8 cellular contexts compared by ENCODE assay signal in the genomic region with DNA sequence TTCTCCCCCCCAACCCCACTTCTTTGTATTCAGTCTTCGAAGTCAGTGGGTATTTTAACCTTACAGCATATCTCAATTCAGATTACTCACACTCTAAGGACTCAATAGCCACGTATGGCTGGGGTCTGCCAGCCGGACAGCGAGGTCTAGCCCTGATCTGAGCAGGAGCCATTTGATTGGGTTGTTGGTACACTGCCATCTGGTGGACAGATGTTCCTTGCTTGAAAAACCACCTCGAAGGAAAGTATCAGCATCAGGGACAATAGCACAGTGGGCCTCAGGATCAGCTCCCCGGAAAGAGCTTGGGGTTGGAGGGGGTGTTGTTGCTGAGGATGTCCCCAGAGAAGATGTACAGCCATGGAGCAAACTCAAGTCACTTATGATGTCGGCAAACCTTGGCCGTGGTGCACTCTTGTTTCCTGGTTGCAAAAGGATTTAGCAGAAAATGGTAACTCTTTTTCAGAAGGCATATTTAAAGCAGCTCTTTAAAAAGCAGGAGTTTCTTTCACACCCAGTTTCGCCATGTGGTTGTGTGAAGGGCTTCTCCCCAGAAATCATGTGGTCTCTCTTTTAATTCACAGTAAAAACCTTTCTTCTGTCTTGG. TPM values are rescaled to one million over a fixed set of nuclear protein-coding genes. Genes with fewer than 3 reads are reported as not detected.
A peak's percentile ranks its signal among the peaks of the same experiment; 100 is the strongest.
DNase-seq lines count a peak whose midpoint lies in the region; ATAC-seq and TF ChIP-seq lines count a peak whose summit lies in the region.

No MANE protein-coding gene starts in this region.

- POLR2A ChIA-PET in T-cell (lab: Charles Lee): no interaction called here

- H3K4me3 ChIP-seq in right atrium auricular region (no peak overlapping the region), sigmoid colon (no peak overlapping the region)

- H3K4me1 Mint-ChIP-seq in T-cell: peaks cover 30 to 35% (median 30%) of the 10 kb centered on the region in 3 donors

- H3K36me3 ChIP-seq in right atrium auricular region (no peaks in the 10 kb centered on the region), sigmoid colon (no peaks in the 10 kb centered on the region)

- no peaks in the 10 kb centered on the region for H3K36me3 Mint-ChIP-seq in T-cell

- CTCF ChIA-PET in T-cell (lab: Charles Lee): interaction anchor here (0.5 to 1.5 kb wide), 16 partner anchors 10 to 320 kb away, joined by 3 to 13 read pairs (median 3); no protein-coding TSS in a partner anchor

- TF ChIP-seq CTCF in AG09319 (IDR thresholded peaks at IDR 0.05; ENCODE audit: low read depth, low read length) (peak; percentile 81), right atrium auricular region (IDR thresholded peaks at IDR 0.05) (peak; percentile 67 to 87), sigmoid colon (IDR thresholded peaks at IDR 0.05) (peak; percentile 35 to 75 (median 69))

- no peak for TF ChIP-seq POLR2A in sigmoid colon (IDR thresholded peaks at IDR 0.05)

- H3K27me3 Mint-ChIP-seq in T-cell: peaks cover 1 to 7% of the 10 kb centered on the region in 2 donors

- peak; percentile 28 for DNase-seq in AG09319 (ENCODE audit: extremely low read depth, low read depth)
- peak; percentile 22 for DNase-seq in NCI-H1092 (lab: John Stamatoyannopoulos, UW)
- DNase-seq in T-cell: peak in 31 of 34 experiments; percentile 6 to 58 (median 35)
- DNase-seq in amygdala (lab: John Stamatoyannopoulos, UW): peak in 37 of 56 donors; percentile 7 to 77 (median 29)
- DNase-seq in right atrium auricular region (ENCODE audit: low spot score): peak; percentile 72
- peak; percentile 85 for DNase-seq in sigmoid colon
- no peak for DNase-seq in NCI-H187 (lab: John Stamatoyannopoulos, UW)

- H3K27ac ChIP-seq in right atrium auricular region (no peak overlapping the region), sigmoid colon (no peak overlapping the region)

- ATAC-seq in GM19372 (IDR thresholded peaks at IDR 0.05; ENCODE audit: low read depth, unreplicated experiment) (peak; percentile 57), T-cell (replicated peaks in 1 of 4) (peak; percentile 33 to 58 (median 46))

- no peaks in the 10 kb centered on the region for H3K9me3 Mint-ChIP-seq in T-cell

- no peaks in the 10 kb centered on the region for H3K27me3 ChIP-seq in right atrium auricular region
- H3K27me3 ChIP-seq in sigmoid colon: no peaks in the 10 kb centered on the region

- intact Hi-C loops in sigmoid colon (cut with DNase I): loop anchor here (1.0 to 5.0 kb wide), 3 partner anchors 69 to 319 kb away; no protein-coding TSS in a partner anchor

- no peak overlapping the region for H3K27ac Mint-ChIP-seq in T-cell

- no peaks in the 10 kb centered on the region for H3K9me3 ChIP-seq in right atrium auricular region
- no peaks in the 10 kb centered on the region for H3K9me3 ChIP-seq in sigmoid colon

- WGBS in sigmoid colon, 2 donors: 23 to 29% methylated on average over 9 of the region's 9 CpGs

- no peak overlapping the region for H3K4me3 Mint-ChIP-seq in T-cell

- TF ChIP-seq EP300 in sigmoid colon (IDR thresholded peaks at IDR 0.05): no peak

- H3K4me1 ChIP-seq in right atrium auricular region (peaks cover 0 to 6% of the 10 kb centered on the region in 2 donors), sigmoid colon (peaks cover 0 to 23% (median 8%) of the 10 kb centered on the region in 4 donors)

RNA-seq across cellular contexts. Expression of a gene that starts 31.7 kb away (rescaled TPM):
- total RNA-seq in T-cell (not detected), right atrium auricular region (under 1 TPM; 0.74 to 0.83 TPM), sigmoid colon (10 to 100 TPM; 38.6 to 59.8 (median 44.6) TPM)
- 1 to 10 TPM in 2 of 3 donors, under 1 TPM in 1; 0.46 to 6.8 (median 1.2) TPM for polyA plus RNA-seq in sigmoid colon

Comparison
In these comparisons a context has a peak if more than half of its experiments do, and no peak if none do; other contexts are left out.
1. DNase-seq: peak in AG09319 (single experiment), NCI-H1092 (single experiment), T-cell (31 of 34), amygdala (37 of 56), right atrium auricular region (single experiment) and sigmoid colon (single experiment); none in NCI-H187 (0 of 2).
2. RNA of a gene that starts 31.7 kb away (total RNA-seq): 38.6 to 59.8 TPM in sigmoid colon; 0.74 to 0.83 TPM in right atrium auricular region and not detected in T-cell; every median in the first group is over 10 times any median in the second.
3. Peak in every context shown above with its lines, with median percentiles within 50 percentile points of each other: CTCF ChIP-seq.